ENCODE assay signal across 20 cellular contexts in genomic region chr21:15534450-15534886, GRCh38.
DNase-seq lines count a peak whose midpoint lies in the region; FAIRE-seq and TF ChIP-seq lines count a peak whose summit lies in the region.
"Had no signal": no experiment of that assay in that cellular context is flagged by ENCODE, and none has a peak within 500 bp of the region (broad histone marks: within the 10 kb centered on the region; RNA-seq: fewer than 3 reads in every experiment).

No MANE protein-coding gene starts in this region.

- H3K4me1 ChIP-seq in H9 (ENCODE audit: insufficient read depth, low read length) (no peaks in the 10 kb centered on the region), OCI-LY3 (ENCODE audit: low read length) (no peaks in the 10 kb centered on the region), small intestine (ENCODE audit: control insufficient read depth in 2 of 2, insufficient read depth in 1 of 2, low read depth in 1 of 2, low read length in 1 of 2) (no peaks in the 10 kb centered on the region)
- H3K4me1 ChIP-seq: HAP-1 had no signal

- H3K14ac ChIP-seq in H9 (ENCODE audit: insufficient read depth, low read length) = no peak overlapping the region

- no peak overlapping the region for H3K27ac Mint-ChIP-seq in H9
- H3K27ac Mint-ChIP-seq: activated CD8-positive, alpha-beta T cell treated with anti-CD3 and anti-CD28 coated beads, Interleukin-2, amount 10 ng/mL, durations not matched to agents 7 days and 5 days; activated naive CD8-positive, alpha-beta T cell treated with anti-CD3 and anti-CD28 coated beads, Interleukin-2, amount 10 ng/mL, durations not matched to agents 7 days and 5 days had no signal

- peak overlapping the region; percentile 48 for H2AFZ ChIP-seq in H9 (ENCODE audit: low read length)
- peak overlapping the region; percentile 30; the same call in 1 of the 2 replicates for H2AFZ ChIP-seq in OCI-LY3 (ENCODE audit: low read depth, low read length)

- no peak for FAIRE-seq in small intestine (lab: Jason Lieb, UNC)
- FAIRE-seq: HTR-8/SVneo had no signal

- no peak overlapping the region for H2BK12ac ChIP-seq in H9 (ENCODE audit: insufficient read length, low read depth, low read length)

- H2AK5ac ChIP-seq in H9 (ENCODE audit: insufficient read length, low read length) = no peak overlapping the region

- H3K4me3 ChIP-seq in OCI-LY3 (ENCODE audit: low read length) (no peak overlapping the region), small intestine (ENCODE audit: low read depth in 1 of 2, low read length in 2 of 2) (no peak overlapping the region)
- H3K4me3 ChIP-seq: HAP-1 had no signal

- H3K18ac ChIP-seq in H9 (ENCODE audit: insufficient read length, low read depth, low read length) = no peak overlapping the region

- H3K36me3 ChIP-seq in OCI-LY3 (replicated peaks; ENCODE audit: low read depth, low read length) (no peaks in the 10 kb centered on the region), small intestine (ENCODE audit: control insufficient read depth in 2 of 2, insufficient read depth in 2 of 2, low read length in 2 of 2) (no peaks in the 10 kb centered on the region)
- H3K36me3 ChIP-seq: HAP-1, neutrophil had no signal

- H3K9me3 Mint-ChIP-seq in H9 = 0 out of 5 replicates have a peak, but pooled peaks cover 0 to 2% of the 10 kb centered on the region in 2 experiments

- no peak overlapping the region for H3K4ac ChIP-seq in H9 (ENCODE audit: low read depth, low read length)

- no peak overlapping the region for H3K4me3 Mint-ChIP-seq in H9
- H3K4me3 Mint-ChIP-seq: activated CD8-positive, alpha-beta T cell treated with anti-CD3 and anti-CD28 coated beads, Interleukin-2, amount 10 ng/mL, durations not matched to agents 7 days and 5 days; activated naive CD8-positive, alpha-beta T cell treated with anti-CD3 and anti-CD28 coated beads, Interleukin-2, amount 10 ng/mL, durations not matched to agents 7 days and 5 days had no signal

- H4K5ac ChIP-seq in H9 (ENCODE audit: insufficient read length, low read depth, low read length) = no peak overlapping the region

- peak; percentile 20 for DNase-seq in Ammon's horn (ENCODE audit: low spot score)
- DNase-seq in H9 = no peak
- peak; percentile 24 for DNase-seq in medulla oblongata (ENCODE audit: extremely low spot score)
- DNase-seq in SHP77 (lab: John Stamatoyannopoulos, UW) = no peak
- no peak for DNase-seq in G401 (ENCODE audit: low spot score)
- DNase-seq in small intestine = no peak
- DNase-seq in hypothalamus (lab: John Stamatoyannopoulos, UW) = no peak
- DNase-seq: activated CD8-positive, alpha-beta T cell treated with anti-CD3 and anti-CD28 coated beads, Interleukin-2, amount 10 ng/mL, durations not matched to agents 7 days and 5 days; activated naive CD8-positive, alpha-beta T cell treated with anti-CD3 and anti-CD28 coated beads, Interleukin-2, amount 10 ng/mL, durations not matched to agents 7 days and 5 days; DMS79; effector CD4-positive, alpha-beta T cell; NCI-H1694; stimulated activated CD4-positive, alpha-beta T cell treated with anti-CD3 and anti-CD28 coated beads, Interleukin-2, amount 100 ng/mL, for 24 hours; stimulated activated naive CD4-positive, alpha-beta T cell treated with Interleukin-2 at 50 U/mL for 16 hours; T1000; trophoblast cell had no signal

- H4K8ac ChIP-seq in H9 (replicated peaks; ENCODE audit: insufficient read length, low read depth, low read length) = no peak overlapping the region

- no peak overlapping the region for H2BK15ac ChIP-seq in H9 (ENCODE audit: low read depth, low read length)

- H2BK5ac ChIP-seq in H9 (ENCODE audit: insufficient read length, low read length) = no peak overlapping the region

- WGBS in H9 (ENCODE audit: extremely low coverage, insufficient read length, low lambda C conversion rate) = no CpG with 5 or more reads among the region's 4 CpGs
- 61 to 74% (median 66%) methylated on average over 4 of the region's 4 CpGs for WGBS in small intestine, 3 donors

- no peak overlapping the region for H2BK120ac ChIP-seq in H9 (ENCODE audit: low read depth, low read length, poor library complexity, severe bottlenecking)

- H4K20me1 ChIP-seq in H9 (ENCODE audit: control insufficient read depth, insufficient read depth, insufficient read length) (no peaks in the 10 kb centered on the region), OCI-LY3 (ENCODE audit: insufficient read depth, low read length) (no peaks in the 10 kb centered on the region)

- no peaks in the 10 kb centered on the region for H3K27me3 Mint-ChIP-seq in H9 (ENCODE audit: low read depth)

- H3K4me1 Mint-ChIP-seq in H9 = peaks cover 0 to 3% of the 10 kb centered on the region in 2 experiments; a peak in 1 of 4 replicates

- H3K27me3 ChIP-seq in H9 (ENCODE audit: insufficient read depth, low read length) (no peaks in the 10 kb centered on the region), OCI-LY3 (ENCODE audit: low read depth, low read length) (no peaks in the 10 kb centered on the region), small intestine (ENCODE audit: control insufficient read depth in 2 of 2, insufficient read depth in 2 of 2, low read length in 2 of 2) (no peaks in the 10 kb centered on the region)
- H3K27me3 ChIP-seq: neutrophil had no signal

- no peaks in the 10 kb centered on the region for H3K23me2 ChIP-seq in H9 (ENCODE audit: insufficient read length, low read depth, low read length, poor library complexity, severe bottlenecking)

- no peaks in the 10 kb centered on the region for H3K79me1 ChIP-seq in H9 (ENCODE audit: insufficient read depth, low read depth, low read length, poor library complexity, severe bottlenecking)

- H3K9me3 ChIP-seq in H9 (ENCODE audit: control insufficient read depth, low read depth, low read length) = no peaks in the 10 kb centered on the region
- no peaks in the 10 kb centered on the region for H3K9me3 ChIP-seq in OCI-LY3 (ENCODE audit: insufficient read depth, low read length)
- H3K9me3 ChIP-seq in small intestine (ENCODE audit: control insufficient read depth, low read depth) = no peaks in the 10 kb centered on the region
- H3K9me3 ChIP-seq: HAP-1, neutrophil had no signal

- H3K27ac ChIP-seq in H9 (ENCODE audit: insufficient read length, low read depth, low read length) = no peak overlapping the region
- no peak overlapping the region for H3K27ac ChIP-seq in OCI-LY3 (ENCODE audit: low read length)
- H3K27ac ChIP-seq in small intestine (ENCODE audit: low read depth in 1 of 2, low read length in 1 of 2) = no peak overlapping the region
- H3K27ac ChIP-seq: neutrophil had no signal

- H4K91ac ChIP-seq in H9 (ENCODE audit: insufficient read length, low read depth, low read length) = no peak overlapping the region

- no peak overlapping the region for H3T11ph ChIP-seq in H9 (ENCODE audit: low read length)

- TF ChIP-seq CTCF in H9 (conservative IDR thresholded peaks at IDR 0.05) (no peak), OCI-LY3 (IDR thresholded peaks at IDR 0.05; ENCODE audit: low read depth, low read length) (no peak)

- no peak overlapping the region for H2BK20ac ChIP-seq in H9 (ENCODE audit: low read depth, low read length, poor library complexity, severe bottlenecking)

- in situ Hi-C loops in G401 (cut with HindIII; ENCODE audit: low sequenced_read_pairs) = no loop called here

- H3K36me3 Mint-ChIP-seq in H9 (ENCODE audit: insufficient read depth in 1 of 3, low read depth in 3 of 3) = no peaks in the 10 kb centered on the region; a peak in 1 of 7 replicates
- H3K36me3 Mint-ChIP-seq: activated naive CD8-positive, alpha-beta T cell treated with anti-CD3 and anti-CD28 coated beads, Interleukin-2, amount 10 ng/mL, durations not matched to agents 7 days and 5 days had no signal

- H3K56ac ChIP-seq in H9 (ENCODE audit: insufficient read length, low read depth, low read length) = no peak overlapping the region

- no peaks in the 10 kb centered on the region for H3K79me2 ChIP-seq in H9 (ENCODE audit: insufficient read depth, low read length)
- H3K79me2 ChIP-seq in OCI-LY3 (ENCODE audit: low read length) = no peaks in the 10 kb centered on the region

- H3K9ac ChIP-seq in H9 (ENCODE audit: extremely low read depth, insufficient read length, low read length) (no peak overlapping the region), OCI-LY3 (ENCODE audit: low read length) (no peak overlapping the region)

- no peak overlapping the region for H3K4me2 ChIP-seq in H9 (ENCODE audit: insufficient read depth, insufficient read length, low read length)
- 0 out of 2 replicates have a peak overlapping the region, but pooled peaks have one; percentile 6 for H3K4me2 ChIP-seq in OCI-LY3 (ENCODE audit: low read length)

- H3K23ac ChIP-seq in H9 (ENCODE audit: insufficient read length, low read depth, low read length) = no peak overlapping the region

Comparison
In these comparisons a context has a peak if more than half of its experiments do, and no peak if none do; other contexts are left out.
1. DNase-seq: peak in Ammon's horn (single experiment) and medulla oblongata (single experiment); none in H9 (single experiment), SHP77 (0 of 2), G401 (single experiment), small intestine (single experiment) and hypothalamus (0 of 51).